ENCODE assay signal across 8 cellular contexts in genomic region chr7:149459540-149460433, GRCh38.
DNase-seq lines count a peak whose midpoint lies in the region; ATAC-seq and TF ChIP-seq lines count a peak whose summit lies in the region.

No MANE protein-coding gene starts in this region.

- TF ChIP-seq CTCF in GM12865 (IDR thresholded peaks at IDR 0.05; ENCODE audit: insufficient read depth, low read depth, low read length, missing control alignments), result no peak

- H3K27me3 ChIP-seq in HUES48 (ENCODE audit: control insufficient read depth, insufficient read depth, low read length) (peaks cover 39% of the 10 kb centered on the region), adipocyte (replicated peaks; ENCODE audit: control insufficient read depth, insufficient read depth, low read length) (no peaks in the 10 kb centered on the region), iPS-20b (ENCODE audit: insufficient read depth, low read length) (peaks cover 50% of the 10 kb centered on the region)

- H3K4me3 ChIP-seq in GM12865 (ENCODE audit: low read depth, low read length) (peak overlapping the region; percentile 56), HUES48 (ENCODE audit: low read depth, low read length) (peak overlapping the region; percentile 76; the same call in 1 of the 2 replicates), adipocyte (ENCODE audit: low read length) (peak overlapping the region; percentile 91), iPS-20b (ENCODE audit: low read length) (peak overlapping the region; percentile 53; the same call in 1 of the 2 replicates)

- peak; percentile 48 for DNase-seq in GM12865 (ENCODE audit: low read depth)
- DNase-seq in adipocyte (ENCODE audit: low read depth), result peak; percentile 67
- peak; percentile 26 to 53 for DNase-seq in stimulated activated CD4-positive, alpha-beta T cell treated with anti-CD3 and anti-CD28 coated beads, Interleukin-2, amount 100 ng/mL, for 24 hours
- no peak for DNase-seq in SW480 (ENCODE audit: low spot score)
- DNase-seq in effector CD8-positive, alpha-beta T cell (lab: John Stamatoyannopoulos, UW), result no peak

- peak; percentile 31 for ATAC-seq in GM21423 (IDR thresholded peaks at IDR 0.05; ENCODE audit: unreplicated experiment)

- no peak overlapping the region for H3K27ac ChIP-seq in HUES48 (ENCODE audit: low read depth, low read length)
- H3K27ac ChIP-seq in iPS-20b (ENCODE audit: low read length), result no peak overlapping the region

- no peaks in the 10 kb centered on the region for H3K9me3 ChIP-seq in HUES48 (ENCODE audit: control insufficient read depth, insufficient read depth, low read length)
- H3K9me3 ChIP-seq in adipocyte (ENCODE audit: control insufficient read depth, low read length), result no peaks in the 10 kb centered on the region
- no peaks in the 10 kb centered on the region for H3K9me3 ChIP-seq in iPS-20b (ENCODE audit: insufficient read depth, low read depth, low read length)

- H3K4me1 ChIP-seq in HUES48 (ENCODE audit: control insufficient read depth, insufficient read depth, low read length) (no peaks in the 10 kb centered on the region), adipocyte (ENCODE audit: control insufficient read depth, insufficient read depth, low read length) (peaks cover 12% of the 10 kb centered on the region), iPS-20b (ENCODE audit: insufficient read depth, low read length) (no peaks in the 10 kb centered on the region; the same call in 1 of the 2 replicates)

- H3K36me3 ChIP-seq in HUES48 (ENCODE audit: control insufficient read depth, insufficient read depth, low read length) (peaks cover 9% of the 10 kb centered on the region), adipocyte (ENCODE audit: control insufficient read depth, insufficient read depth, low read length, severe bottlenecking) (peaks cover 11% of the 10 kb centered on the region), iPS-20b (ENCODE audit: insufficient read depth, low read depth, low read length) (peaks cover 8% of the 10 kb centered on the region; the same call in 1 of the 2 replicates)

- H3K9ac ChIP-seq in HUES48 (ENCODE audit: low read depth, low read length), result no peak overlapping the region
- H3K9ac ChIP-seq in adipocyte (ENCODE audit: low read length), result peak overlapping the region; percentile 94
- H3K9ac ChIP-seq in iPS-20b (ENCODE audit: low read depth, low read length), result no peak overlapping the region

Comparison
In these comparisons a context has a peak if more than half of its experiments do, and no peak if none do; other contexts are left out.
1. DNase-seq: peak in GM12865 (single experiment), adipocyte (single experiment) and stimulated activated CD4-positive, alpha-beta T cell treated with anti-CD3 and anti-CD28 coated beads, Interleukin-2, amount 100 ng/mL, for 24 hours (2 of 2); none in SW480 (single experiment) and effector CD8-positive, alpha-beta T cell (single experiment).
2. Peak in every context shown above with its lines, with median percentiles within 50 percentile points of each other: H3K4me3 ChIP-seq.